Comparison of ENCODE assay signal across 9 cellular contexts in genomic region chr17:1153795-1154546, GRCh38. TPM values are rescaled to one million over a fixed set of nuclear protein-coding genes. Genes with fewer than 3 reads are reported as not detected.
DNase-seq lines count a peak whose midpoint lies in the region; ATAC-seq and TF ChIP-seq lines count a peak whose summit lies in the region.
"Had no signal": no experiment of that assay in that cellular context is flagged by ENCODE, and none has a peak within 500 bp of the region (broad histone marks: within the 10 kb centered on the region; RNA-seq: fewer than 3 reads in every experiment).

No MANE protein-coding gene starts in this region.

- TF ChIP-seq CTCF in RWPE1 (conservative IDR thresholded peaks at IDR 0.05; ENCODE audit: low read depth): no peak
- TF ChIP-seq CTCF in OCI-LY7 (conservative IDR thresholded peaks at IDR 0.05; ENCODE audit: low read length): no peak

- H3K4me1 ChIP-seq in OCI-LY7 (ENCODE audit: insufficient read depth, low read length, poor library complexity, severe bottlenecking): no peaks in the 10 kb centered on the region

- CTCF ChIA-PET in RWPE1 (lab: Yijun Ruan, JAX) (interaction anchor here (0.5 to 1.5 kb wide), 2 partner anchors 95 to 290 kb away, joined by 3 to 10 read pairs; no protein-coding TSS in a partner anchor), OCI-LY7 (lab: Charles Lee; ENCODE audit: unreplicated experiment) (no interaction called here)

- peaks cover 16% of the 10 kb centered on the region for H3K79me2 ChIP-seq in OCI-LY7 (ENCODE audit: insufficient read depth, low read depth, low read length)

- H2AFZ ChIP-seq in OCI-LY7 (ENCODE audit: low read length): no peak overlapping the region

- intact Hi-C loops in sciatic nerve (cut with DNase I) (no loop called here), OCI-LY7 (cut with micrococcal nuclease; ENCODE audit: unreplicated experiment) (no loop called here)

- H3K36me3 Mint-ChIP-seq in activated T-helper 17 cell treated with anti-CD3 and anti-CD28 coated beads, Interleukin-2, amount 50 U/mL, for 72 hours (ENCODE audit: low read depth): peaks cover 5% of the 10 kb centered on the region

- no peak overlapping the region for H3K4me2 ChIP-seq in OCI-LY7 (ENCODE audit: low read length)

- H3K4me3 Mint-ChIP-seq in activated T-helper 17 cell treated with anti-CD3 and anti-CD28 coated beads, Interleukin-2, amount 50 U/mL, for 72 hours: no peak overlapping the region

- no peaks in the 10 kb centered on the region for H3K9me3 Mint-ChIP-seq in activated T-helper 17 cell treated with anti-CD3 and anti-CD28 coated beads, Interleukin-2, amount 50 U/mL, for 72 hours

- no peak overlapping the region for H3K4me3 ChIP-seq in OCI-LY7 (ENCODE audit: low read depth, low read length, poor library complexity, severe bottlenecking)

- H3K27ac ChIP-seq in RWPE1: no peak overlapping the region
- no peak overlapping the region for H3K27ac ChIP-seq in OCI-LY7 (ENCODE audit: low read depth, low read length, poor library complexity, severe bottlenecking)
- H3K27ac ChIP-seq: C4-2B had no signal

- H3K4me1 Mint-ChIP-seq in activated T-helper 17 cell treated with anti-CD3 and anti-CD28 coated beads, Interleukin-2, amount 50 U/mL, for 72 hours: no peaks in the 10 kb centered on the region

- DNase-seq in NCI-H524 (lab: John Stamatoyannopoulos, UW): peak; percentile 32 to 82
- DNase-seq in NCI-H524 treated with DMSO at 0.1 percent for 48 hours (lab: John Stamatoyannopoulos, UW): no peak
- peak; percentile 71 for DNase-seq in RWPE1 (ENCODE audit: low spot score)
- peak; percentile 78 for DNase-seq in globus pallidus (ENCODE audit: low spot score)
- DNase-seq in sciatic nerve (ENCODE audit: low spot score): peak; percentile 71
- no peak for DNase-seq in OCI-LY7 (ENCODE audit: low spot score)
- DNase-seq in activated gamma-delta T cell treated with Interleukin-2 at 50 U/mL for 16 hours: no peak

- POLR2A ChIA-PET in RWPE1 (lab: Yijun Ruan, JAX; ENCODE audit: low non-redundant PET): no interaction called here
- POLR2A ChIA-PET in OCI-LY7 (lab: Charles Lee): no interaction called here

- H3K27me3 Mint-ChIP-seq in activated T-helper 17 cell treated with anti-CD3 and anti-CD28 coated beads, Interleukin-2, amount 50 U/mL, for 72 hours: no peaks in the 10 kb centered on the region

- ATAC-seq in sciatic nerve: peak; percentile 81
- ATAC-seq in activated T-helper 17 cell treated with anti-CD3 and anti-CD28 coated beads, Interleukin-2, amount 50 U/mL, for 72 hours (replicated peaks): no peak

- H3K9me3 ChIP-seq in OCI-LY7 (ENCODE audit: low read length): no peaks in the 10 kb centered on the region

- no peak overlapping the region for H3K27ac Mint-ChIP-seq in activated T-helper 17 cell treated with anti-CD3 and anti-CD28 coated beads, Interleukin-2, amount 50 U/mL, for 72 hours

- no TSS peak for BruUV-seq in OCI-LY7 (replicated peaks; lab: Mats Ljungman, UMichigan)

- no peaks in the 10 kb centered on the region for H3K9me2 ChIP-seq in OCI-LY7 (ENCODE audit: insufficient read depth, low read length)

- H3K36me3 ChIP-seq in OCI-LY7 (ENCODE audit: insufficient read depth, low read length): peaks cover 54% of the 10 kb centered on the region

- no peaks in the 10 kb centered on the region for H4K20me1 ChIP-seq in OCI-LY7 (ENCODE audit: insufficient read depth, low read length)

RNA-seq across cellular contexts. Expression of gene ABR, which starts 25.8 kb away (rescaled TPM):
- total RNA-seq in sciatic nerve (110 TPM), OCI-LY7 (2022) (181 and 199 TPM in 2 replicates)
- total RNA-seq in OCI-LY7 (2014; rRNA removed; shearing (Covaris generic)): 153 and 164 TPM in 2 replicates
- total RNA-seq in activated T-helper 17 cell treated with anti-CD3 and anti-CD28 coated beads, Interleukin-2, amount 50 U/mL, for 72 hours: 10 to 100 TPM; 71.4 to 87.2 TPM

Comparison
In these comparisons a context has a peak if more than half of its experiments do, and no peak if none do; other contexts are left out.
1. DNase-seq: peak in NCI-H524 (2 of 2), RWPE1 (single experiment), globus pallidus (single experiment) and sciatic nerve (single experiment); none in NCI-H524 treated with DMSO at 0.1 percent for 48 hours (single experiment), OCI-LY7 (single experiment) and activated gamma-delta T cell treated with Interleukin-2 at 50 U/mL for 16 hours (single experiment).